ENCODE assay signal across 2 cellular contexts in the genomic region with DNA sequence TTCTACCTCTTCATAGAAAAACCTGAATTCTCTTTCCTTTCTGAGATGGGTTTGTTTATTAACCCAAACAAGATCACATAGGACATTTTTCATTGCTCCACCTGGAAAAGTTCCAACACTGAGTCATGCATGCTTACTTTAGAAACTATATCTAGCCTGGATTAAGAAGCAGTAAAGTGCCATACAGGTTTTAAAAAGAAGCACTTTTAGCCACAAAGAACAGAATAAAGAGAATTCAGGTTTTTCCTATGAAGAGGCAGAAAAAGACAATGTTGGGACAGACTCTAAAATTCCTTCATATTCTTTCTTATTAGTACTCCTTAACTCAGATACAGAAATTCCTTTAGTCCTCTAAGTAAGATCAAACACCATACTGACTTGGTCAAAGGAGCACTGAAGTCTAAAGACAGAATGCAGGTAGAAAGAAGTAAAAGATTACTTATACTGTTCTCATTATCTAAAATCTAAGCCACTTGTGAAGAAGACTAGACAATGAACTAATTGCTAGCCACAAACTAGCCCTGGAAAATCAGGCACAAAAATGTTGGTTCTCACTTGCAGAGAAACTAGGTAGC.
TF ChIP-seq lines count a peak whose summit lies in the region.

No MANE protein-coding gene starts in this region.

TF ChIP-seq in WTC11, 78 proteins besides CTCF, POLR2A, EP300 and RAD21 (continued from another document):
- TF ChIP-seq, protein P1, sequence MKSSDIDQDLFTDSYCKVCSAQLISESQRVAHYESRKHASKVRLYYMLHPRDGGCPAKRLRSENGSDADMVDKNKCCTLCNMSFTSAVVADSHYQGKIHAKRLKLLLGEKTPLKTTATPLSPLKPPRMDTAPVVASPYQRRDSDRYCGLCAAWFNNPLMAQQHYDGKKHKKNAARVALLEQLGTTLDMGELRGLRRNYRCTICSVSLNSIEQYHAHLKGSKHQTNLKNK (CRISPR knock-in tag; IDR thresholded peaks at IDR 0.05): no peak
- TF ChIP-seq ZNF138 (CRISPR knock-in tag; conservative IDR thresholded peaks at IDR 0.05): no peak
- no peak for TF ChIP-seq ZNF232 (CRISPR knock-in tag; IDR thresholded peaks at IDR 0.05)
- TF ChIP-seq, protein P2, sequence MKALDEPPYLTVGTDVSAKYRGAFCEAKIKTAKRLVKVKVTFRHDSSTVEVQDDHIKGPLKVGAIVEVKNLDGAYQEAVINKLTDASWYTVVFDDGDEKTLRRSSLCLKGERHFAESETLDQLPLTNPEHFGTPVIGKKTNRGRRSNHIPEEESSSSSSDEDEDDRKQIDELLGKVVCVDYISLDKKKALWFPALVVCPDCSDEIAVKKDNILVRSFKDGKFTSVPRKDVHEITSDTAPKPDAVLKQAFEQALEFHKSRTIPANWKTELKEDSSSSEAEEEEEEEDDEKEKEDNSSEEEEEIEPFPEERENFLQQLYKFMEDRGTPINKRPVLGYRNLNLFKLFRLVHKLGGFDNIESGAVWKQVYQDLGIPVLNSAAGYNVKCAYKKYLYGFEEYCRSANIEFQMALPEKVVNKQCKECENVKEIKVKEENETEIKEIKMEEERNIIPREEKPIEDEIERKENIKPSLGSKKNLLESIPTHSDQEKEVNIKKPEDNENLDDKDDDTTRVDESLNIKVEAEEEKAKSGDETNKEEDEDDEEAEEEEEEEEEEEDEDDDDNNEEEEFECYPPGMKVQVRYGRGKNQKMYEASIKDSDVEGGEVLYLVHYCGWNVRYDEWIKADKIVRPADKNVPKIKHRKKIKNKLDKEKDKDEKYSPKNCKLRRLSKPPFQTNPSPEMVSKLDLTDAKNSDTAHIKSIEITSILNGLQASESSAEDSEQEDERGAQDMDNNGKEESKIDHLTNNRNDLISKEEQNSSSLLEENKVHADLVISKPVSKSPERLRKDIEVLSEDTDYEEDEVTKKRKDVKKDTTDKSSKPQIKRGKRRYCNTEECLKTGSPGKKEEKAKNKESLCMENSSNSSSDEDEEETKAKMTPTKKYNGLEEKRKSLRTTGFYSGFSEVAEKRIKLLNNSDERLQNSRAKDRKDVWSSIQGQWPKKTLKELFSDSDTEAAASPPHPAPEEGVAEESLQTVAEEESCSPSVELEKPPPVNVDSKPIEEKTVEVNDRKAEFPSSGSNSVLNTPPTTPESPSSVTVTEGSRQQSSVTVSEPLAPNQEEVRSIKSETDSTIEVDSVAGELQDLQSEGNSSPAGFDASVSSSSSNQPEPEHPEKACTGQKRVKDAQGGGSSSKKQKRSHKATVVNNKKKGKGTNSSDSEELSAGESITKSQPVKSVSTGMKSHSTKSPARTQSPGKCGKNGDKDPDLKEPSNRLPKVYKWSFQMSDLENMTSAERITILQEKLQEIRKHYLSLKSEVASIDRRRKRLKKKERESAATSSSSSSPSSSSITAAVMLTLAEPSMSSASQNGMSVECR (CRISPR knock-in tag; IDR thresholded peaks at IDR 0.05; ENCODE audit: borderline replicate concordance): no peak
- TF ChIP-seq, protein P3, sequence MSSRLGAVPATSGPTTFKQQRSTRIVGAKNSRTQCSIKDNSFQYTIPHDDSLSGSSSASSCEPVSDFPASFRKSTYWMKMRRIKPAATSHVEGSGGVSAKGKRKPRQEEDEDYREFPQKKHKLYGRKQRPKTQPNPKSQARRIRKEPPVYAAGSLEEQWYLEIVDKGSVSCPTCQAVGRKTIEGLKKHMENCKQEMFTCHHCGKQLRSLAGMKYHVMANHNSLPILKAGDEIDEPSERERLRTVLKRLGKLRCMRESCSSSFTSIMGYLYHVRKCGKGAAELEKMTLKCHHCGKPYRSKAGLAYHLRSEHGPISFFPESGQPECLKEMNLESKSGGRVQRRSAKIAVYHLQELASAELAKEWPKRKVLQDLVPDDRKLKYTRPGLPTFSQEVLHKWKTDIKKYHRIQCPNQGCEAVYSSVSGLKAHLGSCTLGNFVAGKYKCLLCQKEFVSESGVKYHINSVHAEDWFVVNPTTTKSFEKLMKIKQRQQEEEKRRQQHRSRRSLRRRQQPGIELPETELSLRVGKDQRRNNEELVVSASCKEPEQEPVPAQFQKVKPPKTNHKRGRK (CRISPR knock-in tag; IDR thresholded peaks at IDR 0.05; ENCODE audit: borderline replicate concordance): no peak

TF ChIP-seq in GM23338, 12 proteins besides CTCF, POLR2A, EP300 and RAD21 (continued from another document):
- TF ChIP-seq, protein P4, sequence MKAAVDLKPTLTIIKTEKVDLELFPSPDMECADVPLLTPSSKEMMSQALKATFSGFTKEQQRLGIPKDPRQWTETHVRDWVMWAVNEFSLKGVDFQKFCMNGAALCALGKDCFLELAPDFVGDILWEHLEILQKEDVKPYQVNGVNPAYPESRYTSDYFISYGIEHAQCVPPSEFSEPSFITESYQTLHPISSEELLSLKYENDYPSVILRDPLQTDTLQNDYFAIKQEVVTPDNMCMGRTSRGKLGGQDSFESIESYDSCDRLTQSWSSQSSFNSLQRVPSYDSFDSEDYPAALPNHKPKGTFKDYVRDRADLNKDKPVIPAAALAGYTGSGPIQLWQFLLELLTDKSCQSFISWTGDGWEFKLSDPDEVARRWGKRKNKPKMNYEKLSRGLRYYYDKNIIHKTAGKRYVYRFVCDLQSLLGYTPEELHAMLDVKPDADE (IDR thresholded peaks at IDR 0.05): no peak
- TF ChIP-seq, protein P5, sequence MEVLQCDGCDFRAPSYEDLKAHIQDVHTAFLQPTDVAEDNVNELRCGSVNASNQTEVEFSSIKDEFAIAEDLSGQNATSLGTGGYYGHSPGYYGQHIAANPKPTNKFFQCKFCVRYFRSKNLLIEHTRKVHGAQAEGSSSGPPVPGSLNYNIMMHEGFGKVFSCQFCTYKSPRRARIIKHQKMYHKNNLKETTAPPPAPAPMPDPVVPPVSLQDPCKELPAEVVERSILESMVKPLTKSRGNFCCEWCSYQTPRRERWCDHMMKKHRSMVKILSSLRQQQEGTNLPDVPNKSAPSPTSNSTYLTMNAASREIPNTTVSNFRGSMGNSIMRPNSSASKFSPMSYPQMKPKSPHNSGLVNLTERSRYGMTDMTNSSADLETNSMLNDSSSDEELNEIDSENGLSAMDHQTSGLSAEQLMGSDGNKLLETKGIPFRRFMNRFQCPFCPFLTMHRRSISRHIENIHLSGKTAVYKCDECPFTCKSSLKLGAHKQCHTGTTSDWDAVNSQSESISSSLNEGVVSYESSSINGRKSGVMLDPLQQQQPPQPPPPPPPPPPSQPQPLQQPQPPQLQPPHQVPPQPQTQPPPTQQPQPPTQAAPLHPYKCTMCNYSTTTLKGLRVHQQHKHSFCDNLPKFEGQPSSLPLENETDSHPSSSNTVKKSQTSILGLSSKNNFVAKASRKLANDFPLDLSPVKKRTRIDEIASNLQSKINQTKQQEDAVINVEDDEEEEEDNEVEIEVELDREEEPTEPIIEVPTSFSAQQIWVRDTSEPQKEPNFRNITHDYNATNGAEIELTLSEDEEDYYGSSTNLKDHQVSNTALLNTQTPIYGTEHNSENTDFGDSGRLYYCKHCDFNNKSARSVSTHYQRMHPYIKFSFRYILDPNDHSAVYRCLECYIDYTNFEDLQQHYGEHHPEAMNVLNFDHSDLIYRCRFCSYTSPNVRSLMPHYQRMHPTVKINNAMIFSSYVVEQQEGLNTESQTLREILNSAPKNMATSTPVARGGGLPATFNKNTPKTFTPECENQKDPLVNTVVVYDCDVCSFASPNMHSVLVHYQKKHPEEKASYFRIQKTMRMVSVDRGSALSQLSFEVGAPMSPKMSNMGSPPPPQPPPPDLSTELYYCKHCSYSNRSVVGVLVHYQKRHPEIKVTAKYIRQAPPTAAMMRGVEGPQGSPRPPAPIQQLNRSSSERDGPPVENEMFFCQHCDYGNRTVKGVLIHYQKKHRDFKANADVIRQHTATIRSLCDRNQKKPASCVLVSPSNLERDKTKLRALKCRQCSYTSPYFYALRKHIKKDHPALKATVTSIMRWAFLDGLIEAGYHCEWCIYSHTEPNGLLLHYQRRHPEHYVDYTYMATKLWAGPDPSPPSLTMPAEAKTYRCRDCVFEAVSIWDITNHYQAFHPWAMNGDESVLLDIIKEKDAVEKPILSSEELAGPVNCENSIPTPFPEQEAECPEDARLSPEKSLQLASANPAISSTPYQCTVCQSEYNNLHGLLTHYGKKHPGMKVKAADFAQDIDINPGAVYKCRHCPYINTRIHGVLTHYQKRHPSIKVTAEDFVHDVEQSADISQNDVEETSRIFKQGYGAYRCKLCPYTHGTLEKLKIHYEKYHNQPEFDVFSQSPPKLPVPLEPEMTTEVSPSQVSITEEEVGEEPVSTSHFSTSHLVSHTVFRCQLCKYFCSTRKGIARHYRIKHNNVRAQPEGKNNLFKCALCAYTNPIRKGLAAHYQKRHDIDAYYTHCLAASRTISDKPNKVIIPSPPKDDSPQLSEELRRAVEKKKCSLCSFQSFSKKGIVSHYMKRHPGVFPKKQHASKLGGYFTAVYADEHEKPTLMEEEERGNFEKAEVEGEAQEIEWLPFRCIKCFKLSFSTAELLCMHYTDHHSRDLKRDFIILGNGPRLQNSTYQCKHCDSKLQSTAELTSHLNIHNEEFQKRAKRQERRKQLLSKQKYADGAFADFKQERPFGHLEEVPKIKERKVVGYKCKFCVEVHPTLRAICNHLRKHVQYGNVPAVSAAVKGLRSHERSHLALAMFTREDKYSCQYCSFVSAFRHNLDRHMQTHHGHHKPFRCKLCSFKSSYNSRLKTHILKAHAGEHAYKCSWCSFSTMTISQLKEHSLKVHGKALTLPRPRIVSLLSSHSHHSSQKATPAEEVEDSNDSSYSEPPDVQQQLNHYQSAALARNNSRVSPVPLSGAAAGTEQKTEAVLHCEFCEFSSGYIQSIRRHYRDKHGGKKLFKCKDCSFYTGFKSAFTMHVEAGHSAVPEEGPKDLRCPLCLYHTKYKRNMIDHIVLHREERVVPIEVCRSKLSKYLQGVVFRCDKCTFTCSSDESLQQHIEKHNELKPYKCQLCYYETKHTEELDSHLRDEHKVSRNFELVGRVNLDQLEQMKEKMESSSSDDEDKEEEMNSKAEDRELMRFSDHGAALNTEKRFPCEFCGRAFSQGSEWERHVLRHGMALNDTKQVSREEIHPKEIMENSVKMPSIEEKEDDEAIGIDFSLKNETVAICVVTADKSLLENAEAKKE (CRISPR knock-in tag; IDR thresholded peaks at IDR 0.05): no peak
- no peak for TF ChIP-seq JUNB (IDR thresholded peaks at IDR 0.05; ENCODE audit: unreplicated experiment)
- TF ChIP-seq, protein P6, sequence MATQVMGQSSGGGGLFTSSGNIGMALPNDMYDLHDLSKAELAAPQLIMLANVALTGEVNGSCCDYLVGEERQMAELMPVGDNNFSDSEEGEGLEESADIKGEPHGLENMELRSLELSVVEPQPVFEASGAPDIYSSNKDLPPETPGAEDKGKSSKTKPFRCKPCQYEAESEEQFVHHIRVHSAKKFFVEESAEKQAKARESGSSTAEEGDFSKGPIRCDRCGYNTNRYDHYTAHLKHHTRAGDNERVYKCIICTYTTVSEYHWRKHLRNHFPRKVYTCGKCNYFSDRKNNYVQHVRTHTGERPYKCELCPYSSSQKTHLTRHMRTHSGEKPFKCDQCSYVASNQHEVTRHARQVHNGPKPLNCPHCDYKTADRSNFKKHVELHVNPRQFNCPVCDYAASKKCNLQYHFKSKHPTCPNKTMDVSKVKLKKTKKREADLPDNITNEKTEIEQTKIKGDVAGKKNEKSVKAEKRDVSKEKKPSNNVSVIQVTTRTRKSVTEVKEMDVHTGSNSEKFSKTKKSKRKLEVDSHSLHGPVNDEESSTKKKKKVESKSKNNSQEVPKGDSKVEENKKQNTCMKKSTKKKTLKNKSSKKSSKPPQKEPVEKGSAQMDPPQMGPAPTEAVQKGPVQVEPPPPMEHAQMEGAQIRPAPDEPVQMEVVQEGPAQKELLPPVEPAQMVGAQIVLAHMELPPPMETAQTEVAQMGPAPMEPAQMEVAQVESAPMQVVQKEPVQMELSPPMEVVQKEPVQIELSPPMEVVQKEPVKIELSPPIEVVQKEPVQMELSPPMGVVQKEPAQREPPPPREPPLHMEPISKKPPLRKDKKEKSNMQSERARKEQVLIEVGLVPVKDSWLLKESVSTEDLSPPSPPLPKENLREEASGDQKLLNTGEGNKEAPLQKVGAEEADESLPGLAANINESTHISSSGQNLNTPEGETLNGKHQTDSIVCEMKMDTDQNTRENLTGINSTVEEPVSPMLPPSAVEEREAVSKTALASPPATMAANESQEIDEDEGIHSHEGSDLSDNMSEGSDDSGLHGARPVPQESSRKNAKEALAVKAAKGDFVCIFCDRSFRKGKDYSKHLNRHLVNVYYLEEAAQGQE (IDR thresholded peaks at IDR 0.05; ENCODE audit: unreplicated experiment): no peak
- no peak for TF ChIP-seq ZNF114 (CRISPR knock-in tag; IDR thresholded peaks at IDR 0.05)
- no peak for TF ChIP-seq CREB1 (CRISPR knock-in tag; IDR thresholded peaks at IDR 0.05; ENCODE audit: low read depth)
- TF ChIP-seq EZH2phosphoT487 (IDR thresholded peaks at IDR 0.05; ENCODE audit: unreplicated experiment): no peak
- no peak for TF ChIP-seq NANOG (IDR thresholded peaks at IDR 0.05; ENCODE audit: borderline replicate concordance)
